ENCODE assay signal across 17 cellular contexts in the genomic region with DNA sequence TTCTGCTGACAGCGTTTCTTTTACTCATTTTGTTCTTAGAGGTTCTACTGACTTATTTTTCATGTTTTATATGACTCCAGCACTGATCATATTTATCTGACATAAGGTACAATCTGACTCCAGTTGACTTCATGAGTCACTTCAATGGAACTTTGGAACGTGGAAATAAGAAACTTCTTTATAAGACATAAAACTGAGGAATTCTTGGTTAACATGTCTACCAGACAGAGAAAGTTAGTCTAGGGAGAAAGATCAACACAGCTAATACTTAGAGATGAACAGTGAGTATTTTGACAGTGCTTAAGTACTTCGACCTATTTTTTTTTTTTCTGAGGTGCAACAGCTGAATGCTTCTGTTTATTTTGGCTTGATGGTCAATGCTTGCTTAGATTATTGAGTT.
DNase-seq lines count a peak whose midpoint lies in the region; ATAC-seq and TF ChIP-seq lines count a peak whose summit lies in the region.
"Had no signal": no experiment of that assay in that cellular context is flagged by ENCODE, and none has a peak within 500 bp of the region (broad histone marks: within the 10 kb centered on the region; RNA-seq: fewer than 3 reads in every experiment).

No MANE protein-coding gene starts in this region.

- no peak overlapping the region for H3K4me3 ChIP-seq in fibroblast of mammary gland (ENCODE audit: control insufficient read depth, low read depth, low read length)
- H3K4me3 ChIP-seq: BLaER1, coronary artery, stomach, vagina had no signal

- ATAC-seq in HG03460 (IDR thresholded peaks at IDR 0.05; ENCODE audit: unreplicated experiment): no peak
- no peak for ATAC-seq in left colon
- ATAC-seq in GM18505 (IDR thresholded peaks at IDR 0.05; ENCODE audit: unreplicated experiment): no peak

- TF ChIP-seq POLR2A in GM18505 (IDR thresholded peaks at IDR 0.05; ENCODE audit: borderline replicate concordance, extremely low read depth, insufficient read depth, insufficient read length): no peak

- intact Hi-C loops in left colon (cut with DNase I, micrococcal nuclease): no loop called here

- no peak for TF ChIP-seq CTCF in fibroblast of mammary gland (conservative IDR thresholded peaks at IDR 0.05; ENCODE audit: control insufficient read depth, insufficient read depth, low read depth, low read length)

- DNase-seq in EH (ENCODE audit: low read depth): peak; percentile 19
- DNase-seq in RPMI7951 (ENCODE audit: low read depth): peak; percentile 34
- DNase-seq in fibroblast of mammary gland (ENCODE audit: low read depth): peak; percentile 8
- DNase-seq in renal cortical epithelial cell (ENCODE audit: low read depth): peak; percentile 21
- no peak for DNase-seq in RPMI8226
- no peak for DNase-seq in left colon
- DNase-seq: activated CD4-positive, alpha-beta T cell treated with anti-CD3 and anti-CD28 coated beads, Interleukin-2, amount 50 U/mL, for 48 hours; DMS153; Karpas-422; NCI-H1694; NCI-H345; stomach had no signal

Comparison
In these comparisons a context has a peak if more than half of its experiments do, and no peak if none do; other contexts are left out.
1. DNase-seq: peak in EH (single experiment), RPMI7951 (single experiment), fibroblast of mammary gland (single experiment) and renal cortical epithelial cell (single experiment); none in RPMI8226 (single experiment) and left colon (0 of 2).